ENCODE assay signal across 1 cellular context in the genomic region with DNA sequence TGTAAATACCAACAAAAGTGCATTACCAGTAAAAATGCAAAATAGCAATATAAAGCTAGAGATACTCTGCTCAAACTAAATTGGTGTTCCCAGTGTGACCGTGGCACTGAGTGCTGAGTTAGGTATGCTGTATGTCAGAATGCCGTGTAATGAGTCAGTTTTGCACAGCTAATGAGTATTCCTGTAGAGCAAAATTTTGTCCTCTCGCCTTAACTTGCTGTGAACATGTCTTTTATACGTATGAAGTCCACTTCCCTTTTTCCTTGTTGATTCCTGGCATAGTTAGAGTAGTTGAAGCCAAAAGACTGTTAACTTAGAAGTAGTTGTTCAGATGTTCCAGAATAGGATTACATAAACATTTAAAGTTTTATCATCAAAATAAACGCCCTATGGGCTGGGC.
TF ChIP-seq lines count a peak whose summit lies in the region.

No MANE protein-coding gene starts in this region.

TF ChIP-seq in IMR-90, 13 proteins besides CTCF, POLR2A, EP300 and RAD21:
- no peak for TF ChIP-seq USF2 (IDR thresholded peaks at IDR 0.05; ENCODE audit: low read depth, low read length)
- no peak for TF ChIP-seq CHD1 (IDR thresholded peaks at IDR 0.05; ENCODE audit: low read depth, low read length)
- TF ChIP-seq BHLHE40 (IDR thresholded peaks at IDR 0.05; ENCODE audit: low read depth, low read length): no peak
- TF ChIP-seq MXI1 (IDR thresholded peaks at IDR 0.05; ENCODE audit: borderline replicate concordance, low read depth, low read length): no peak
- no peak for TF ChIP-seq MAZ (IDR thresholded peaks at IDR 0.05; ENCODE audit: borderline replicate concordance, low read depth, low read length)
- TF ChIP-seq FOS (IDR thresholded peaks at IDR 0.05; ENCODE audit: low read depth, low read length): no peak
- no peak for TF ChIP-seq SMC3 (IDR thresholded peaks at IDR 0.05; ENCODE audit: low read depth, low read length)
- no peak for TF ChIP-seq NFE2L2 (IDR thresholded peaks at IDR 0.05; ENCODE audit: low read depth, low read length)
- no peak for TF ChIP-seq ELK1 (IDR thresholded peaks at IDR 0.05; ENCODE audit: borderline replicate concordance, low read depth, low read length)
- TF ChIP-seq MAFK (IDR thresholded peaks at IDR 0.05; ENCODE audit: low read depth, low read length): no peak; the same call in 1 of the 2 replicates
